In genomic region chr16:23515881-23516280, GRCh38 we compare ENCODE assay signal across 30 cellular contexts. TPM values are rescaled to one million over a fixed set of nuclear protein-coding genes. Genes with fewer than 3 reads are reported as not detected.
A peak's percentile ranks its signal among the peaks of the same experiment; 100 is the strongest.
DNase-seq lines count a peak whose midpoint lies in the region; ATAC-seq, FAIRE-seq and TF ChIP-seq lines count a peak whose summit lies in the region.
"Had no signal": no experiment of that assay in that cellular context is flagged by ENCODE, and none has a peak within 500 bp of the region (broad histone marks: within the 10 kb centered on the region; RNA-seq: fewer than 3 reads in every experiment).

No MANE protein-coding gene starts in this region.

- no peak for ATAC-seq in stimulated activated naive CD8-positive, alpha-beta T cell treated with anti-CD3 and anti-CD28 coated beads, Interleukin-15, amount 100 ng/mL, for 72 hours
- ATAC-seq in stimulated activated naive CD8-positive, alpha-beta T cell treated with anti-CD3 and anti-CD28 coated beads, Interleukin-15, Interleukin-2, amounts not matched to agents 100 U/mL and 50 U/mL, for 24 hours = no peak
- ATAC-seq in central memory CD8-positive, alpha-beta T cell (replicated peaks; ENCODE audit: extremely low read depth, poor library complexity, severe bottlenecking) = no peak
- ATAC-seq in pancreas = no peak
- ATAC-seq: activated CD4-positive, CD25-positive, alpha-beta regulatory T cell treated with anti-CD3 and anti-CD28 coated beads, Interleukin-2, amount 50 U/mL, for 24 hours; foreskin keratinocyte; heart left ventricle had no signal

- H3K4me3 ChIP-seq in OCI-LY1 (ENCODE audit: low read depth, low read length, poor library complexity, severe bottlenecking) (no peak overlapping the region), pancreas (no peak overlapping the region)
- H3K4me3 ChIP-seq: esophagus squamous epithelium, heart left ventricle, right atrium auricular region, SJCRH30, tibial artery, vagina had no signal

- no peak for TF ChIP-seq CTCF in OCI-LY1 (IDR thresholded peaks at IDR 0.05; ENCODE audit: low read length)
- TF ChIP-seq CTCF in pancreas (IDR thresholded peaks at IDR 0.05) = no peak

- no peaks in the 10 kb centered on the region for H3K79me2 ChIP-seq in OCI-LY1 (ENCODE audit: insufficient read depth, low read length)

- no peaks in the 10 kb centered on the region for H3K27me3 Mint-ChIP-seq in stimulated activated naive CD8-positive, alpha-beta T cell treated with anti-CD3 and anti-CD28 coated beads, Interleukin-15, amount 100 ng/mL, for 72 hours
- no peaks in the 10 kb centered on the region for H3K27me3 Mint-ChIP-seq in central memory CD8-positive, alpha-beta T cell
- peaks cover 0 to 2% (median 2%) of the 10 kb centered on the region in 3 donors for H3K27me3 Mint-ChIP-seq in immature natural killer cell (ENCODE audit: low read depth in 3 of 3)
- H3K27me3 Mint-ChIP-seq: brain had no signal

- intact Hi-C loops in pancreas (cut with DNase I) = no loop called here

- no peak overlapping the region for H2AFZ ChIP-seq in OCI-LY1 (ENCODE audit: low read length)

- H3K9ac ChIP-seq in OCI-LY1 (ENCODE audit: low read length) = no peak overlapping the region

- no peaks in the 10 kb centered on the region for H4K20me1 ChIP-seq in OCI-LY1 (ENCODE audit: insufficient read depth, low read length)

- H3K27ac Mint-ChIP-seq in stimulated activated naive CD8-positive, alpha-beta T cell treated with anti-CD3 and anti-CD28 coated beads, Interleukin-15, amount 100 ng/mL, for 72 hours = no peak overlapping the region
- H3K27ac Mint-ChIP-seq in central memory CD8-positive, alpha-beta T cell (ENCODE audit: low read depth) = peak overlapping the region; percentile 10
- peak overlapping the region in 1 of 6 donors; percentile 39 for H3K27ac Mint-ChIP-seq in immature natural killer cell
- H3K27ac Mint-ChIP-seq: brain had no signal

- no peaks in the 10 kb centered on the region for H3K9me2 ChIP-seq in OCI-LY1 (ENCODE audit: low read depth, low read length)

- peaks cover 16% of the 10 kb centered on the region; the same call in 1 of the 2 replicates for H3K36me3 ChIP-seq in OCI-LY1 (ENCODE audit: insufficient read depth, low read length)
- H3K36me3 ChIP-seq in pancreas = peaks cover 0 to 3% (median 0%) of the 10 kb centered on the region in 3 donors
- H3K36me3 ChIP-seq: SJCRH30, vagina had no signal

- H3F3A ChIP-seq in OCI-LY1 (ENCODE audit: insufficient read depth, low read length) = peaks cover 9% of the 10 kb centered on the region; the same call in 1 of the 2 replicates

- H3K9me3 Mint-ChIP-seq in stimulated activated naive CD8-positive, alpha-beta T cell treated with anti-CD3 and anti-CD28 coated beads, Interleukin-15, amount 100 ng/mL, for 72 hours = no peaks in the 10 kb centered on the region
- H3K9me3 Mint-ChIP-seq in central memory CD8-positive, alpha-beta T cell = no peaks in the 10 kb centered on the region
- H3K9me3 Mint-ChIP-seq in immature natural killer cell = no peaks in the 10 kb centered on the region
- H3K9me3 Mint-ChIP-seq: brain had no signal

- H3K36me3 Mint-ChIP-seq in central memory CD8-positive, alpha-beta T cell (ENCODE audit: insufficient read depth) = peaks cover 6% of the 10 kb centered on the region
- peaks cover 6 to 7% (median 6%) of the 10 kb centered on the region in 3 donors for H3K36me3 Mint-ChIP-seq in immature natural killer cell

- H3K27me3 ChIP-seq in OCI-LY1 (ENCODE audit: insufficient read depth, low read length) (no peaks in the 10 kb centered on the region), pancreas (no peaks in the 10 kb centered on the region)
- H3K27me3 ChIP-seq: esophagus squamous epithelium, foreskin keratinocyte, heart left ventricle, right atrium auricular region, SJCRH30, tibial artery, vagina had no signal

- H3K4me3 Mint-ChIP-seq in stimulated activated naive CD8-positive, alpha-beta T cell treated with anti-CD3 and anti-CD28 coated beads, Interleukin-15, amount 100 ng/mL, for 72 hours = peak overlapping the region; percentile 8 to 35
- peak overlapping the region; percentile 13 for H3K4me3 Mint-ChIP-seq in central memory CD8-positive, alpha-beta T cell
- H3K4me3 Mint-ChIP-seq in immature natural killer cell = no peak overlapping the region

- no peak overlapping the region for H3K4me2 ChIP-seq in OCI-LY1 (ENCODE audit: low read length)

- no peak for DNase-seq in stimulated activated naive CD8-positive, alpha-beta T cell treated with anti-CD3 and anti-CD28 coated beads, Interleukin-15, amount 100 ng/mL, for 72 hours
- DNase-seq in stimulated activated naive CD8-positive, alpha-beta T cell treated with anti-CD3 and anti-CD28 coated beads, Interleukin-15, Interleukin-2, amounts not matched to agents 100 U/mL and 50 U/mL, for 24 hours = no peak
- no peak for DNase-seq in central memory CD8-positive, alpha-beta T cell (ENCODE audit: low spot score in 2 of 2)
- DNase-seq in RCC 7860 (ENCODE audit: low spot score) (no peak), pancreas (no peak), immature natural killer cell (no peak)
- DNase-seq: activated gamma-delta T cell treated with Interleukin-2 at 50 U/mL for 16 hours; activated T-cell treated with anti-CD3 and anti-CD28 coated beads, Interleukin-2, amount 50 U/mL, for 1 hour; cerebellar nuclear complex; esophagus squamous epithelium; foreskin keratinocyte; heart left ventricle; IMR-90; left ventricle myocardium superior; NCI-H1092 treated with DMSO at 0.1 percent for 48 hours; NCI-H187; NCI-H446 treated with DMSO at 0.1 percent for 48 hours; RPMI8226; SJCRH30; stimulated activated CD4-positive, alpha-beta T cell treated with anti-CD3 and anti-CD28 coated beads, Interleukin-1b, Interleukin-23, amount 100 ng/mL, for 48 hours had no signal

- 95 to 97% methylated on average over 5 of the region's 5 CpGs for WGBS in pancreas, 2 donors

- FAIRE-seq in RCC 7860 (lab: Jason Lieb, UNC) (no peak), pancreas (lab: Jason Lieb, UNC) (no peak)
- FAIRE-seq: endometrium, G401.6, H54, keratinocyte had no signal

- H3K9me3 ChIP-seq in OCI-LY1 (ENCODE audit: low read length) (no peaks in the 10 kb centered on the region), pancreas (no peaks in the 10 kb centered on the region)
- H3K9me3 ChIP-seq: esophagus squamous epithelium, heart left ventricle, right atrium auricular region, SJCRH30, tibial artery, vagina had no signal

- peaks cover 50% of the 10 kb centered on the region for H3K4me1 Mint-ChIP-seq in stimulated activated naive CD8-positive, alpha-beta T cell treated with anti-CD3 and anti-CD28 coated beads, Interleukin-15, amount 100 ng/mL, for 72 hours
- peaks cover 32% of the 10 kb centered on the region for H3K4me1 Mint-ChIP-seq in central memory CD8-positive, alpha-beta T cell
- peaks cover 9 to 15% of the 10 kb centered on the region in 2 donors for H3K4me1 Mint-ChIP-seq in immature natural killer cell

- H3K27ac ChIP-seq in OCI-LY1 (ENCODE audit: low read depth, low read length, poor library complexity, severe bottlenecking) (peak overlapping the region; percentile 95), pancreas (no peak overlapping the region)
- H3K27ac ChIP-seq: esophagus squamous epithelium, foreskin keratinocyte, heart left ventricle, right atrium auricular region, SJCRH30, tibial artery, vagina had no signal

- H3K4me1 ChIP-seq in OCI-LY1 (ENCODE audit: insufficient read depth, low read length, severe bottlenecking) = peaks cover 60% of the 10 kb centered on the region
- H3K4me1 ChIP-seq in pancreas = no peaks in the 10 kb centered on the region
- H3K4me1 ChIP-seq: foreskin keratinocyte, right atrium auricular region, SJCRH30, tibial artery, vagina had no signal

RNA-seq across cellular contexts. Expression of gene GGA2, which starts 5.6 kb away (rescaled TPM):
- 10 to 100 TPM; 47.4 to 93.3 (median 83.2) TPM for total RNA-seq in pancreas
- polyA plus RNA-seq in pancreas (10 to 100 TPM; 42.4 to 53.3 TPM), immature natural killer cell (10 to 100 TPM; 34.1 to 40.0 (median 36.1) TPM)

RNA-seq across cellular contexts. Expression of gene EARS2, which starts 41.3 kb away (rescaled TPM):
- total RNA-seq in pancreas = 10 to 100 TPM in 4 of 6 donors, 1 to 10 TPM in 2; 8.2 to 11.2 (median 10.9) TPM
- 10 to 100 TPM in 1 of 2 donors, 1 to 10 TPM in 1; 9.1 to 11.6 TPM for polyA plus RNA-seq in pancreas
- polyA plus RNA-seq in immature natural killer cell = 10 to 100 TPM in 1 of 3 donors, 1 to 10 TPM in 2; 6.3 to 14.1 (median 9.5) TPM

RNA-seq across cellular contexts. Expression of gene UBFD1, which starts 41.6 kb away (rescaled TPM):
- 10 to 100 TPM; 15.6 to 38.2 (median 20.4) TPM for total RNA-seq in pancreas
- polyA plus RNA-seq in pancreas = 1 to 10 TPM; 5.9 to 8.7 TPM
- polyA plus RNA-seq in immature natural killer cell = 10 to 100 TPM; 13.1 to 18.8 (median 14.2) TPM

Comparison
In these comparisons a context has a peak if more than half of its experiments do, and no peak if none do; other contexts are left out.
1. H3K4me3 Mint-ChIP-seq: peak in stimulated activated naive CD8-positive, alpha-beta T cell treated with anti-CD3 and anti-CD28 coated beads, Interleukin-15, amount 100 ng/mL, for 72 hours (2 of 2) and central memory CD8-positive, alpha-beta T cell (single experiment); none in immature natural killer cell (0 of 5).